Comparison of ENCODE assay signal across 1 cellular context in the genomic region with DNA sequence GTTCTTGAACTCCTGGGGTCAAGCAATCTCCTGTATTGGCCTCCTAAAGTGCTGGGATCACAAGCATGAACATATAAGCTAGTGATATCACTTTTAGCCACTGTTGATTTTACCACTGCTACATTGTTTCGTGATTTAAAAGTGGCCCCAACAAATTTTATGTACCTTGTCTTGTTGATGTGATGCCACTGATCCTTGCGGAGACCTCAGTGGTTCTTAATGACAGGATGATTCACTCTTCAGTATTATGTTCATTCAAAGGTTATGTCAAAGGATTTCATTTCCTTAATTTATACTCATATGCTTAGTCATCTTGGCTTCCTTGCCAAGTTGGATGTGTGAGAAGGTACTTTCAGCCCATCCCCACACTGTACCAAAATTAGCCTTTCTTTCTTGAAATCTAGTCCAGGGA.
TF ChIP-seq lines count a peak whose summit lies in the region.

No MANE protein-coding gene starts in this region.

TF ChIP-seq in GM23338, 12 proteins besides CTCF, POLR2A, EP300 and RAD21 (continued from another document):
- no peak for TF ChIP-seq EZH2 (IDR thresholded peaks at IDR 0.05; ENCODE audit: low read depth, unreplicated experiment)
- no peak for TF ChIP-seq ZNF331 (CRISPR knock-in tag; IDR thresholded peaks at IDR 0.05; ENCODE audit: low read depth)
- TF ChIP-seq, protein P1, sequence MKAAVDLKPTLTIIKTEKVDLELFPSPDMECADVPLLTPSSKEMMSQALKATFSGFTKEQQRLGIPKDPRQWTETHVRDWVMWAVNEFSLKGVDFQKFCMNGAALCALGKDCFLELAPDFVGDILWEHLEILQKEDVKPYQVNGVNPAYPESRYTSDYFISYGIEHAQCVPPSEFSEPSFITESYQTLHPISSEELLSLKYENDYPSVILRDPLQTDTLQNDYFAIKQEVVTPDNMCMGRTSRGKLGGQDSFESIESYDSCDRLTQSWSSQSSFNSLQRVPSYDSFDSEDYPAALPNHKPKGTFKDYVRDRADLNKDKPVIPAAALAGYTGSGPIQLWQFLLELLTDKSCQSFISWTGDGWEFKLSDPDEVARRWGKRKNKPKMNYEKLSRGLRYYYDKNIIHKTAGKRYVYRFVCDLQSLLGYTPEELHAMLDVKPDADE (IDR thresholded peaks at IDR 0.05) = no peak
- no peak for TF ChIP-seq CREB1 (CRISPR knock-in tag; IDR thresholded peaks at IDR 0.05; ENCODE audit: low read depth)
- no peak for TF ChIP-seq ZNF114 (CRISPR knock-in tag; IDR thresholded peaks at IDR 0.05)
